ENCODE assay signal across 35 cellular contexts in genomic region chr12:74145328-74145727, GRCh38.
"Had no signal": no experiment of that assay in that cellular context is flagged by ENCODE, and none has a peak within 500 bp of the region (broad histone marks: within the 10 kb centered on the region; RNA-seq: fewer than 3 reads in every experiment).

No MANE protein-coding gene starts in this region.

- DNase-seq: Karpas-422, Kasumi-1, MG63, MM.1S, MV-4-11, NCI-H1048, NCI-H1092, NCI-H1092 treated with DMSO at 0.1 percent for 48 hours, NCI-H1105, NCI-H1105 treated with DMSO at 0.1 percent for 48 hours, NCI-H1417, NCI-H1417 treated with DMSO at 0.1 percent for 48 hours, NCI-H1436, NCI-H1436 treated with DMSO at 0.1 percent for 48 hours, NCI-H146, NCI-H1694, NCI-H1694 treated with DMSO at 0.1 percent for 48 hours, NCI-H187, NCI-H187 treated with DMSO at 0.1 percent for 48 hours, NCI-H1930, NCI-H2029, NCI-H2029 treated with DMSO at 0.1 percent for 48 hours, NCI-H2081, NCI-H2081 treated with DMSO at 0.1 percent for 48 hours, NCI-H2107, NCI-H2171, NCI-H2171 treated with DMSO at 0.1 percent for 48 hours, NCI-H2227 treated with DMSO at 0.1 percent for 48 hours, NCI-H226, NCI-H345, NCI-H446, NCI-H446 treated with DMSO at 0.1 percent for 48 hours, NCI-H510A, NCI-H510A treated with DMSO at 0.1 percent for 48 hours had no signal

- H3K9me3 ChIP-seq: MG63 had no signal

- H3K4me3 ChIP-seq: MG63 had no signal

- H3K27me3 ChIP-seq: MG63 had no signal

- H3K4me2 ChIP-seq: KMS-11 had no signal

- H3K27ac ChIP-seq: KMS-11 had no signal

- H3K36me3 ChIP-seq: MG63 had no signal

- H3K9ac ChIP-seq: KMS-11 had no signal
